8 cellular contexts compared by ENCODE assay signal in the genomic region with DNA sequence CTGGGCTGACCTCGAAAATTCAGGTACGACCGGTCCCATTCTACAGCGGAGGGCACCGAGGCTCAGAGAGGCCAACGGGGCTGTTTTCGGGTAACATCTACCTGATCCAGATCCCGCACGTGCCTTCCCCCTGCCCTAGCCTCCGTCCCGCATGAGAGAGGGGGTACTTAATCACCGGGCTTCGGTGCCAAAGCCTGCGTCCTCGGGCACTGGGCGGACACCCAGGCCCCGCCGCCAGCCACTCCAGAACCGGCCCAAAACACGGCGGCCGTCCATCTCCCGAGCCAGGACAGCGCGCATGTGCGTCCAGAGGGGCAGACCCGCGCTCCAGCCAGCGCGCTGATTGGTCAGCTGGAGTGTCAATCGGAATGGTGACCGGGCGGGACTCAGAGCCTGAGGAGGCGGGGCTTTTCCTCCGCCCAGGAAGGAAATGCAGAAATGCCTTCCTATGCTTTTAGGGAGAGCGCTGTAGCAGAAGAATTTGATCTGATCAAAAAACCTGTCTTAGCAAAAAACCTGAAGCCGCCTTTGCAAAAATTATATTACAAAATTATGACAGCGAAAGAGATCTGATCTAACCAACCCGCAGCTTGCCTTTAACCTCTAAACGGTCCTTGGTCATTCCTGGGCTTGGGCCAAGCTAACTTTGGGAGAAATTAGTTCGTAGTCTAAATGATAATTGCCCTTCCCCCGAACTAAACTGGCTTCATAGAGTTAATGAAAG. TPM values are rescaled to one million over a fixed set of nuclear protein-coding genes. Genes with fewer than 3 reads are reported as not detected.
DNase-seq lines count a peak whose midpoint lies in the region; ATAC-seq, FAIRE-seq and TF ChIP-seq lines count a peak whose summit lies in the region.

A gene with protein sequence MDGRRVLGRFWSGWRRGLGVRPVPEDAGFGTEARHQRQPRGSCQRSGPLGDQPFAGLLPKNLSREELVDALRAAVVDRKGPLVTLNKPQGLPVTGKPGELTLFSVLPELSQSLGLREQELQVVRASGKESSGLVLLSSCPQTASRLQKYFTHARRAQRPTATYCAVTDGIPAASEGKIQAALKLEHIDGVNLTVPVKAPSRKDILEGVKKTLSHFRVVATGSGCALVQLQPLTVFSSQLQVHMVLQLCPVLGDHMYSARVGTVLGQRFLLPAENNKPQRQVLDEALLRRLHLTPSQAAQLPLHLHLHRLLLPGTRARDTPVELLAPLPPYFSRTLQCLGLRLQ (minus strand): TSS at position 294 of the 724 bp plus-strand sequence. CDS start 18 bp downstream, at position 276.

- DNase-seq in GM12892 (ENCODE audit: insufficient read length) (peak; percentile 99), NCI-H146 (lab: John Stamatoyannopoulos, UW) (peak; percentile 86), T-helper 2 cell (peak; percentile 91 to 94 (median 93)), left ventricle myocardium superior (peak; percentile 99), psoas muscle (peak; percentile 98 to 99), urothelium cell line (ENCODE audit: low spot score) (peak; percentile 100)

- intact Hi-C loops in left ventricle myocardium superior (cut with micrococcal nuclease): no loop called here
- intact Hi-C loops in psoas muscle (cut with DNase I): loop anchor here in 1 of 2 donors (2.0 kb wide), 1 partner anchor 35 kb away; no protein-coding TSS in a partner anchor

- FAIRE-seq in GM12892 (lab: Jason Lieb, UNC) (peak; percentile 84), urothelium cell line (lab: Jason Lieb, UNC) (no peak)

- no peaks in the 10 kb centered on the region for H3K9me3 ChIP-seq in psoas muscle

- H3K27me3 ChIP-seq in psoas muscle (ENCODE audit: insufficient read depth in 3 of 3, low read length in 2 of 3): no peaks in the 10 kb centered on the region

- peaks cover 9% of the 10 kb centered on the region for H3K4me1 ChIP-seq in psoas muscle

- no peak for TF ChIP-seq CTCF in psoas muscle (IDR thresholded peaks at IDR 0.05)

- ATAC-seq in HG02840 (IDR thresholded peaks at IDR 0.05; ENCODE audit: low FRiP score, unreplicated experiment) (peak; percentile 96), left ventricle myocardium superior (peak; percentile 99), psoas muscle (peak; percentile 99 to 100 (median 100))

- TF ChIP-seq POLR2A in GM12892 (IDR thresholded peaks at IDR 0.05; ENCODE audit: low read depth, low read length): peak; percentile 64; the same call in 1 of the 2 replicates

- H3K4me3 ChIP-seq in psoas muscle: peak within 1 kb of the TSS; percentile 93

- H3K36me3 ChIP-seq in psoas muscle (ENCODE audit: insufficient read depth in 1 of 2, low read depth in 1 of 2): peaks cover 0 to 34% of the 10 kb centered on the region in 2 donors

- 0 to 1% (median 0%) methylated on average over 40 to 42 of the region's 42 CpGs for WGBS in psoas muscle, 3 donors

- H3K27ac ChIP-seq in angular gyrus (ENCODE audit: low read depth, low read length): peak within 1 kb of the TSS; percentile 82
- H3K27ac ChIP-seq in psoas muscle: peak within 1 kb of the TSS; percentile 73

RNA-seq across cellular contexts. Expression of the gene that starts here (rescaled TPM):
- polyA plus RNA-seq in GM12892 (2012; ENCODE audit: missing spikeins): 32.8 TPM
- total RNA-seq in left ventricle myocardium superior (37.9 TPM), psoas muscle (10 to 100 TPM; 39.7 to 49.4 (median 45.8) TPM)
- 10 to 100 TPM; 55.2 to 64.2 (median 59.9) TPM for polyA plus RNA-seq in psoas muscle

Comparison
In these comparisons a context has a peak if more than half of its experiments do, and no peak if none do; other contexts are left out.
1. Peak in every context shown above with its lines: DNase-seq, ATAC-seq, H3K4me3 ChIP-seq and H3K27ac ChIP-seq.